ENCODE assay signal across 10 cellular contexts in genomic region chr1:58465176-58465575, GRCh38.
"Had no signal": no experiment of that assay in that cellular context is flagged by ENCODE, and none has a peak within 500 bp of the region (broad histone marks: within the 10 kb centered on the region; RNA-seq: fewer than 3 reads in every experiment).

No MANE protein-coding gene starts in this region.

- H3K27ac ChIP-seq: GM23248 had no signal

- H3K27ac Mint-ChIP-seq: GM23338, HFFc6 had no signal

- ATAC-seq: HCT116 had no signal

- DNase-seq: GM23248, GOT3, H7, H9, HCEC 1CT, HFFc6 had no signal

- H3K9ac ChIP-seq: GM23248 had no signal

- H3K4me3 Mint-ChIP-seq: GM23338, H9, HFFc6 had no signal

- FAIRE-seq: H54 had no signal

- H3K36me3 ChIP-seq: HAP-1 had no signal

- H3K9me3 Mint-ChIP-seq: GM23338, H9, HFFc6 had no signal

- H3K4me1 ChIP-seq: HAP-1 had no signal

- H3K4me2 ChIP-seq: GM23338 had no signal

- H2AFZ ChIP-seq: GM23248, GM23338 had no signal

- H3K4me3 ChIP-seq: GM23248, GM23338, HAP-1 had no signal

- H3K9me3 ChIP-seq: HAP-1 had no signal
